In genomic region chr3:42807929-42808328, GRCh38 we compare ENCODE assay signal across 29 cellular contexts.
"Had no signal": no experiment of that assay in that cellular context is flagged by ENCODE, and none has a peak within 500 bp of the region (broad histone marks: within the 10 kb centered on the region; RNA-seq: fewer than 3 reads in every experiment).

No MANE protein-coding gene starts in this region.

- H3K4me3 Mint-ChIP-seq: activated CD4-positive, alpha-beta memory T cell treated with anti-CD3 and anti-CD28 coated beads, Interleukin-2, amount 10 ng/mL, durations not matched to agents 7 days and 5 days; activated CD4-positive, alpha-beta T cell treated with anti-CD3 and anti-CD28 coated beads, Interleukin-2, amount 10 ng/mL, durations not matched to agents 7 days and 5 days; activated naive CD8-positive, alpha-beta T cell; activated T-cell treated with anti-CD3 and anti-CD28 coated beads, Interleukin-2, amount 50 U/mL, for 24 hours; activated T-cell treated with anti-CD3 and anti-CD28 coated beads, Interleukin-2, amount 50 U/mL, for 72 hours had no signal

- DNase-seq: activated CD4-positive, alpha-beta memory T cell treated with anti-CD3 and anti-CD28 coated beads, Interleukin-2, amount 10 ng/mL, durations not matched to agents 7 days and 5 days; activated CD4-positive, alpha-beta T cell treated with anti-CD3 and anti-CD28 coated beads for 4 hours; activated CD4-positive, alpha-beta T cell treated with anti-CD3 and anti-CD28 coated beads, Interleukin-2, amount 10 ng/mL, durations not matched to agents 7 days and 5 days; activated CD4-positive, alpha-beta T cell treated with anti-CD3 and anti-CD28 coated beads, Interleukin-2, amount 50 U/mL, for 4 hours; activated CD4-positive, CD25-positive, alpha-beta regulatory T cell; activated CD4-positive, CD25-positive, alpha-beta regulatory T cell treated with anti-CD3 and anti-CD28 coated beads, Interleukin-2, amount 50 U/mL, for 72 hours; activated CD8-positive, alpha-beta memory T cell treated with anti-CD3 and anti-CD28 coated beads, Interleukin-2, amount 50 U/mL, for 48 hours; activated gamma-delta T cell; activated naive CD4-positive, alpha-beta T cell treated with anti-CD3 and anti-CD28 coated beads, Interleukin-2, amount 50 U/mL, for 16 hours; activated naive CD4-positive, alpha-beta T cell treated with Interleukin-2 at 50 U/mL for 16 hours; activated T-cell treated with anti-CD3 and anti-CD28 coated beads for 4 hours; activated T-cell treated with anti-CD3 and anti-CD28 coated beads, Interleukin-2, amount 50 U/mL, for 24 hours; activated T-cell treated with anti-CD3 and anti-CD28 coated beads, Interleukin-2, amount 50 U/mL, for 72 hours; amygdala; aorta; body of pancreas; central memory CD4-positive, alpha-beta T cell; cerebellar nuclear complex; colonic mucosa; effector CD8-positive, alpha-beta T cell; erythroblast; foreskin keratinocyte; gastrocnemius medialis; glutamatergic neuron; heart left ventricle; T-helper 2 cell had no signal

- H3K9me3 ChIP-seq: body of pancreas, colonic mucosa, esophagus muscularis mucosa, gastrocnemius medialis, heart left ventricle had no signal

- H3K36me3 ChIP-seq: cardiac muscle cell, colonic mucosa, esophagus muscularis mucosa, gastrocnemius medialis, heart left ventricle had no signal

- H3K36me3 Mint-ChIP-seq: activated naive CD8-positive, alpha-beta T cell had no signal

- H3K27ac Mint-ChIP-seq: activated CD4-positive, alpha-beta memory T cell treated with anti-CD3 and anti-CD28 coated beads, Interleukin-2, amount 10 ng/mL, durations not matched to agents 7 days and 5 days; activated CD4-positive, alpha-beta T cell treated with anti-CD3 and anti-CD28 coated beads, Interleukin-2, amount 10 ng/mL, durations not matched to agents 7 days and 5 days; activated naive CD8-positive, alpha-beta T cell; activated T-cell treated with anti-CD3 and anti-CD28 coated beads, Interleukin-2, amount 50 U/mL, for 24 hours; activated T-cell treated with anti-CD3 and anti-CD28 coated beads, Interleukin-2, amount 50 U/mL, for 72 hours had no signal

- H3K27ac ChIP-seq: body of pancreas, cardiac muscle cell, colonic mucosa, esophagus muscularis mucosa, foreskin keratinocyte, gastrocnemius medialis, heart left ventricle had no signal

- H3K9me3 Mint-ChIP-seq: activated CD4-positive, alpha-beta memory T cell treated with anti-CD3 and anti-CD28 coated beads, Interleukin-2, amount 10 ng/mL, durations not matched to agents 7 days and 5 days; activated CD4-positive, alpha-beta T cell treated with anti-CD3 and anti-CD28 coated beads, Interleukin-2, amount 10 ng/mL, durations not matched to agents 7 days and 5 days; activated T-cell treated with anti-CD3 and anti-CD28 coated beads, Interleukin-2, amount 50 U/mL, for 24 hours; activated T-cell treated with anti-CD3 and anti-CD28 coated beads, Interleukin-2, amount 50 U/mL, for 72 hours had no signal

- H3K27me3 ChIP-seq: body of pancreas, cardiac muscle cell, colonic mucosa, esophagus muscularis mucosa, foreskin keratinocyte, gastrocnemius medialis, heart left ventricle had no signal

- ATAC-seq: activated T-cell treated with anti-CD3 and anti-CD28 coated beads, Interleukin-2, amount 50 U/mL, for 72 hours; body of pancreas; foreskin keratinocyte; gastrocnemius medialis; heart left ventricle had no signal

- H3K4me3 ChIP-seq: body of pancreas, cardiac muscle cell, colonic mucosa, esophagus muscularis mucosa, gastrocnemius medialis, heart left ventricle had no signal
